In genomic region chr17:50151937-50152547, GRCh38 we compare ENCODE assay signal across 8 cellular contexts. TPM values are rescaled to one million over a fixed set of nuclear protein-coding genes. Genes with fewer than 3 reads are reported as not detected.
DNase-seq lines count a peak whose midpoint lies in the region; TF ChIP-seq lines count a peak whose summit lies in the region.

No MANE protein-coding gene starts in this region.

- intact Hi-C loops in PC-9 (cut with micrococcal nuclease; ENCODE audit: unreplicated experiment) (loop anchor here (5.0 kb wide), 1 partner anchor 265 kb away; no protein-coding TSS in a partner anchor), head of caudate nucleus (cut with DNase I) (loop anchor here (2.0 kb wide), 1 partner anchor 57 kb away; the partner anchor contains the start of gene PDK2)

- H4K20me1 ChIP-seq in KMS-11 (ENCODE audit: insufficient read depth) (no peaks in the 10 kb centered on the region), PC-9 (ENCODE audit: insufficient read depth) (peaks cover 18% of the 10 kb centered on the region)

- TF ChIP-seq CTCF in KMS-11 (conservative IDR thresholded peaks at IDR 0.05; ENCODE audit: low read depth, low read length) = no peak
- no peak for TF ChIP-seq CTCF in PC-9 (conservative IDR thresholded peaks at IDR 0.05)

- H3K79me2 ChIP-seq in KMS-11 (ENCODE audit: insufficient read depth, low read depth) (peaks cover 34% of the 10 kb centered on the region), PC-9 (ENCODE audit: low read depth) (peaks cover 35% of the 10 kb centered on the region)

- H3K9me3 ChIP-seq in PC-9 (ENCODE audit: insufficient read depth, low read depth) (no peaks in the 10 kb centered on the region), adipocyte (ENCODE audit: control insufficient read depth, low read length) (no peaks in the 10 kb centered on the region)

- no peak overlapping the region for H3K4me3 ChIP-seq in KMS-11 (IDR thresholded peaks at IDR 0.05; ENCODE audit: insufficient read depth, low read depth, low read length)
- H3K4me3 ChIP-seq in PC-9 = peak overlapping the region; percentile 70; the same call in 1 of the 2 replicates
- H3K4me3 ChIP-seq in adipocyte (ENCODE audit: low read length) = peak overlapping the region; percentile 89

- H3K9me2 ChIP-seq in PC-9 (ENCODE audit: insufficient read depth) = no peaks in the 10 kb centered on the region

- peak overlapping the region; percentile 68 for H3K27ac ChIP-seq in KMS-11
- peak overlapping the region; percentile 86 for H3K27ac ChIP-seq in PC-9

- H3K4me2 ChIP-seq in KMS-11 (peak overlapping the region; percentile 100), PC-9 (peak overlapping the region; percentile 76)

- H3K9ac ChIP-seq in KMS-11 = peak overlapping the region; percentile 38; the same call in 1 of the 2 replicates
- H3K9ac ChIP-seq in adipocyte (ENCODE audit: low read length) = peak overlapping the region; percentile 85

- H3K27me3 ChIP-seq in KMS-11 (ENCODE audit: insufficient read depth, low read depth) = no peaks in the 10 kb centered on the region
- no peaks in the 10 kb centered on the region for H3K27me3 ChIP-seq in PC-9 (ENCODE audit: insufficient read depth, low read depth)
- H3K27me3 ChIP-seq in adipocyte (replicated peaks; ENCODE audit: control insufficient read depth, insufficient read depth, low read length) = no peaks in the 10 kb centered on the region

- peak; percentile 83 for DNase-seq in activated CD8-positive, alpha-beta memory T cell treated with anti-CD3 and anti-CD28 coated beads for 24 hours
- DNase-seq in activated CD8-positive, alpha-beta memory T cell treated with anti-CD3 and anti-CD28 coated beads, Interleukin-2, amount 50 U/mL, for 48 hours = no peak
- DNase-seq in PC-9 (peak; percentile 82 to 91), adipocyte (ENCODE audit: low read depth) (peak; percentile 89), head of caudate nucleus (peak; percentile 81 to 97 (median 93)), non-pigmented ciliary epithelial cell (ENCODE audit: low read depth) (peak; percentile 44), mesenteric fat pad (ENCODE audit: low spot score) (no peak)

- H3K4me1 ChIP-seq in KMS-11 (ENCODE audit: low read depth, poor library complexity, severe bottlenecking) (peaks cover 63% of the 10 kb centered on the region), PC-9 (replicated peaks; ENCODE audit: insufficient read depth) (peaks cover 62% of the 10 kb centered on the region), adipocyte (ENCODE audit: control insufficient read depth, insufficient read depth, low read length) (peaks cover 49% of the 10 kb centered on the region)

- H3K36me3 ChIP-seq in KMS-11 (ENCODE audit: insufficient read depth) = no peaks in the 10 kb centered on the region
- H3K36me3 ChIP-seq in PC-9 (ENCODE audit: low read depth) = no peaks in the 10 kb centered on the region
- H3K36me3 ChIP-seq in adipocyte (ENCODE audit: control insufficient read depth, insufficient read depth, low read length, severe bottlenecking) = no peaks in the 10 kb centered on the region

- CTCF ChIA-PET in PC-9 (lab: Charles Lee) = interaction anchor here (0.6 to 1.0 kb wide), 2 partner anchors 58 to 291 kb away, joined by 4 to 6 read pairs; no protein-coding TSS in a partner anchor

- H2AFZ ChIP-seq in KMS-11 (ENCODE audit: low read depth) (peak overlapping the region; percentile 68; the same call in 1 of the 2 replicates), PC-9 (peak overlapping the region; percentile 48)

- POLR2A ChIA-PET in PC-9 (lab: Charles Lee; ENCODE audit: unreplicated experiment) = no interaction called here

- peaks cover 52% of the 10 kb centered on the region for H3F3A ChIP-seq in PC-9 (ENCODE audit: insufficient read depth, low read depth)

- TSS peak; percentile 73 for BruUV-seq in PC-9 (replicated peaks; lab: Mats Ljungman, UMichigan)

RNA-seq across cellular contexts. Expression of gene PPP1R9B, which starts 1.6 kb away (rescaled TPM):
- 34.0 and 35.8 TPM in 2 replicates for total RNA-seq in PC-9 (2021)
- 56.5 TPM for total RNA-seq in mesenteric fat pad

RNA-seq across cellular contexts. Expression of gene SGCA, which starts 13.8 kb away (rescaled TPM):
- total RNA-seq in PC-9 (2021) (not detected in 2 replicates), mesenteric fat pad (0.32 TPM)

RNA-seq across cellular contexts. Expression of gene SAMD14, which starts 22.1 kb away (rescaled TPM):
- total RNA-seq in PC-9 (2021) (0.17 and 0.73 TPM in 2 replicates), mesenteric fat pad (1.4 TPM)

RNA-seq across cellular contexts. Expression of gene COL1A1, which starts 49.4 kb away (rescaled TPM):
- 20.7 and 29.5 TPM in 2 replicates for total RNA-seq in PC-9 (2021)
- total RNA-seq in mesenteric fat pad = 309 TPM

RNA-seq across cellular contexts. Expression of gene PDK2, which starts 56.9 kb away (rescaled TPM):
- 38.6 and 58.7 TPM in 2 replicates for total RNA-seq in PC-9 (2021)
- 41.9 TPM for total RNA-seq in mesenteric fat pad

Comparison
In these comparisons a context has a peak if more than half of its experiments do, and no peak if none do; other contexts are left out.
1. DNase-seq: peak in activated CD8-positive, alpha-beta memory T cell treated with anti-CD3 and anti-CD28 coated beads for 24 hours (single experiment), PC-9 (2 of 2), adipocyte (single experiment), head of caudate nucleus (42 of 42) and non-pigmented ciliary epithelial cell (single experiment); none in activated CD8-positive, alpha-beta memory T cell treated with anti-CD3 and anti-CD28 coated beads, Interleukin-2, amount 50 U/mL, for 48 hours (single experiment) and mesenteric fat pad (single experiment).